ENCODE assay signal across 21 cellular contexts in the genomic region with DNA sequence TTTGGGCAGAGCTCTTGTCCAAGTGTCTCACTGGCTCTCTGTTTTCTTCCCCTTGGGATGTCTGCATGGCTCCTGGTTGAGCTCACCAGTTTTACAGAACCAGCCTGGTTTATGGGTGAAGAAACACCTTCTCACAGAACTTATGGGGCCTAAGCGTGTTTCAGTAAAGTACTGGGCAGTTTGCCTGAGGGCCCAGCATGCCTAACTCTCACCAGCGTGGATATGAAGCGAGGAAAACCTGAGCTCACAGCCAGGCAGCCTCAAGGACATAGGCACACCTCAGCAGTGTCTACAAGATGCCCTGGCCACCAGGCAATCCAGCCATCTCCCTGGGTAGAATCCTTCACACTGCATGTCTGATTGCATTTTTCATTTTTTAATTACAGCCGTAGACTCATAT. TPM values are rescaled to one million over a fixed set of nuclear protein-coding genes. Genes with fewer than 3 reads are reported as not detected.
DNase-seq lines count a peak whose midpoint lies in the region; TF ChIP-seq lines count a peak whose summit lies in the region.
"Had no signal": no experiment of that assay in that cellular context is flagged by ENCODE, and none has a peak within 500 bp of the region (broad histone marks: within the 10 kb centered on the region; RNA-seq: fewer than 3 reads in every experiment).

No MANE protein-coding gene starts in this region.

- H2BK20ac ChIP-seq in H9 (ENCODE audit: low read depth, low read length, poor library complexity, severe bottlenecking): no peak overlapping the region

- peaks cover 13% of the 10 kb centered on the region; the same call in 1 of the 2 replicates for H3K4me1 ChIP-seq in H9 (ENCODE audit: insufficient read depth, low read length)
- H3K4me1 ChIP-seq: BLaER1 treated with 17β-estradiol and CSF1 and Interleukin-3, amounts not matched to agents 10 nM and 100 nM; SJCRH30 had no signal

- no CpG with 5 or more reads among the region's 4 CpGs for WGBS in H9 (ENCODE audit: extremely low coverage, insufficient read length, low lambda C conversion rate)

- TF ChIP-seq CTCF in H9 (conservative IDR thresholded peaks at IDR 0.05): no peak
- TF ChIP-seq CTCF in mesothelial cell of epicardium (IDR thresholded peaks at IDR 0.05; ENCODE audit: unreplicated experiment): no peak

- no peak overlapping the region for H3T11ph ChIP-seq in H9 (ENCODE audit: low read length)

- no peak overlapping the region for H3K4me2 ChIP-seq in H9 (ENCODE audit: insufficient read depth, insufficient read length, low read length)
- H3K4me2 ChIP-seq: A549; BLaER1 treated with 17β-estradiol and CSF1 and Interleukin-3, amounts not matched to agents 10 nM and 100 nM; KMS-11 had no signal

- no peak overlapping the region for H3K27ac ChIP-seq in H9 (ENCODE audit: insufficient read length, low read depth, low read length)
- H3K27ac ChIP-seq: A549; BLaER1 treated with 17β-estradiol and CSF1 and Interleukin-3, amounts not matched to agents 10 nM and 100 nM; KMS-11; SJCRH30 had no signal

- peaks cover 8% of the 10 kb centered on the region; the same call in 1 of the 2 replicates for H3K79me2 ChIP-seq in H9 (ENCODE audit: insufficient read depth, low read length)

- H4K20me1 ChIP-seq in H9 (ENCODE audit: control insufficient read depth, insufficient read depth, insufficient read length): no peaks in the 10 kb centered on the region

- H2BK12ac ChIP-seq in H9 (ENCODE audit: insufficient read length, low read depth, low read length): peak overlapping the region; percentile 33

- H2BK5ac ChIP-seq in H9 (ENCODE audit: insufficient read length, low read length): no peak overlapping the region

- no peak overlapping the region for H3K9ac ChIP-seq in H9 (ENCODE audit: extremely low read depth, insufficient read length, low read length)
- H3K9ac ChIP-seq: BLaER1 treated with 17β-estradiol and CSF1 and Interleukin-3, amounts not matched to agents 10 nM and 100 nM; KMS-11 had no signal

- H2BK120ac ChIP-seq in H9 (ENCODE audit: low read depth, low read length, poor library complexity, severe bottlenecking): no peak overlapping the region

- H3K27me3 ChIP-seq in H9 (ENCODE audit: insufficient read depth, low read length): no peaks in the 10 kb centered on the region
- H3K27me3 ChIP-seq: SJCRH30 had no signal

- H3K23me2 ChIP-seq in H9 (ENCODE audit: insufficient read length, low read depth, low read length, poor library complexity, severe bottlenecking): no peaks in the 10 kb centered on the region

- no peak overlapping the region for H3K56ac ChIP-seq in H9 (ENCODE audit: insufficient read length, low read depth, low read length)

- no peak overlapping the region for H2AFZ ChIP-seq in H9 (ENCODE audit: low read length)

- no peak overlapping the region for H4K5ac ChIP-seq in H9 (ENCODE audit: insufficient read length, low read depth, low read length)

- no peak overlapping the region for H2BK15ac ChIP-seq in H9 (ENCODE audit: low read depth, low read length)

- no peak for DNase-seq in H9
- peak; percentile 68 for DNase-seq in cerebellar cortex (ENCODE audit: low spot score)
- DNase-seq in mesothelial cell of epicardium (ENCODE audit: low spot score in 2 of 2, unreplicated experiment in 2 of 2): no peak
- DNase-seq in NCI-H2081 (lab: John Stamatoyannopoulos, UW): no peak
- DNase-seq in NCI-H345 (lab: John Stamatoyannopoulos, UW): no peak
- no peak for DNase-seq in HuH-7 (ENCODE audit: low spot score)
- DNase-seq in NCI-H2081 treated with DMSO at 0.1 percent for 48 hours (lab: John Stamatoyannopoulos, UW): no peak
- DNase-seq: AML-193; CD4-positive, alpha-beta T cell; GOT3; NCI-H1048; NCI-H1417; NCI-H1694 treated with DMSO at 0.1 percent for 48 hours; NCI-H748 treated with DMSO at 0.1 percent for 48 hours; NK-92 treated with Interleukin-12 subunit alpha and Interleukin-12 subunit beta, amount 100 ng/mL, for 24 hours; PC-3 had no signal

- H3K14ac ChIP-seq in H9 (ENCODE audit: insufficient read depth, low read length): no peak overlapping the region

- H3K79me1 ChIP-seq in H9 (ENCODE audit: insufficient read depth, low read depth, low read length, poor library complexity, severe bottlenecking): peaks cover 2% of the 10 kb centered on the region

- H3K18ac ChIP-seq in H9 (ENCODE audit: insufficient read length, low read depth, low read length): no peak overlapping the region

- no peak overlapping the region for H4K8ac ChIP-seq in H9 (replicated peaks; ENCODE audit: insufficient read length, low read depth, low read length)

- H3K36me3 Mint-ChIP-seq in H9 (ENCODE audit: insufficient read depth in 1 of 3, low read depth in 3 of 3) (peaks cover 0 to 3% (median 0%) of the 10 kb centered on the region in 3 experiments; a peak in 4 of 7 replicates), mesothelial cell of epicardium (no peaks in the 10 kb centered on the region)
- H3K36me3 Mint-ChIP-seq: IgD-negative memory B cell had no signal

- H3K4ac ChIP-seq in H9 (ENCODE audit: low read depth, low read length): no peak overlapping the region

- H3K9me3 ChIP-seq in H9 (ENCODE audit: control insufficient read depth, low read depth, low read length): peaks cover 30% of the 10 kb centered on the region
- H3K9me3 ChIP-seq: A549; BLaER1 treated with 17β-estradiol and CSF1 and Interleukin-3, amounts not matched to agents 10 nM and 100 nM; SJCRH30 had no signal

- H3K23ac ChIP-seq in H9 (ENCODE audit: insufficient read length, low read depth, low read length): no peak overlapping the region

- H2AK5ac ChIP-seq in H9 (ENCODE audit: insufficient read length, low read length): no peak overlapping the region

- H4K91ac ChIP-seq in H9 (ENCODE audit: insufficient read length, low read depth, low read length): no peak overlapping the region

- H3K27ac Mint-ChIP-seq in H9 (no peak overlapping the region), mesothelial cell of epicardium (peak overlapping the region; percentile 47)
- H3K27ac Mint-ChIP-seq: CD4-positive, alpha-beta T cell; IgD-negative memory B cell had no signal

- H3K4me1 Mint-ChIP-seq in H9 (peaks cover 33 to 47% of the 10 kb centered on the region in 2 experiments), mesothelial cell of epicardium (peaks cover 26% of the 10 kb centered on the region)
- H3K4me1 Mint-ChIP-seq: IgD-negative memory B cell had no signal

- peaks cover 58 to 64% of the 10 kb centered on the region in 2 experiments for H3K9me3 Mint-ChIP-seq in H9
- peaks cover 3% of the 10 kb centered on the region for H3K9me3 Mint-ChIP-seq in mesothelial cell of epicardium
- H3K9me3 Mint-ChIP-seq: CD4-positive, alpha-beta T cell; IgD-negative memory B cell had no signal

- no peaks in the 10 kb centered on the region for H3K27me3 Mint-ChIP-seq in H9 (ENCODE audit: low read depth)
- H3K27me3 Mint-ChIP-seq in mesothelial cell of epicardium (ENCODE audit: low read depth): no peaks in the 10 kb centered on the region

- H3K4me3 Mint-ChIP-seq in H9 (no peak overlapping the region; a peak in 1 of 5 replicates), mesothelial cell of epicardium (no peak overlapping the region)
- H3K4me3 Mint-ChIP-seq: CD4-positive, alpha-beta T cell; IgD-negative memory B cell had no signal

RNA-seq across cellular contexts. Expression of gene NHSL2, which starts 9.2 kb away (rescaled TPM):
- 5.7 and 6.4 TPM in 2 replicates for total RNA-seq in H9 (2021)
- 22.8 to 24.6 TPM (median 24.0 TPM) in 3 replicates for total RNA-seq in mesothelial cell of epicardium
